ENCODE assay signal across 22 cellular contexts in the genomic region with DNA sequence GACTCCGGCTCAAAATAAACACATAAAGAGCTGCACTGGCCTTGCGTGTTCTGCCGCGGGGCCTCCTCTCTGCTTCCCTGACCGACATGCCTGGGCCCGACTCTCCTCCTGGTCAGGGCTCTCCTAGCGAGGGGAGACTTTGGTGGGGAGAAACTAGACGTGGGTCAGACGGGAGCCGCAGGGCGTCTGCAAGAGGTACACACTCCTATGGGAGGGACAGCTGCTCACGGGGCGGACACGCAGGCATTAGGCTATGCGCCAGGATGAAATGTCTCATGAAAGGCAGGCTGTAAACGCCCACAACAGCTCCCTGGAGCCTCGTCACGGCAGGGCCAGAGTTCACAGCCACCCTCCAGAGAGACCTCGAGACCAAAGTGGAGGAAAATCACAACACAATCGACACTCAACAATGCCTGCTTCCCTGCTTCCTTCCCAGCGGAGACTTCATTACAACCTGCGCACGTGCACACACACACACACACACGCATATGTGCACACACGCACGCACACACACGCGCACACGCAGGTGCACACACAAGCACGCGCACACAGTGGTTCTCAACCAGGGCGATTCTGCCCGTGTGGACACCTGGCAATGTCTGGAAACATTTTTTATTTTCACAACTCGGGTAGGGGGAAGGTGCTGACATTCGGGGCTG. TPM values are rescaled to one million over a fixed set of nuclear protein-coding genes. Genes with fewer than 3 reads are reported as not detected.
A peak's percentile ranks its signal among the peaks of the same experiment; 100 is the strongest.
DNase-seq lines count a peak whose midpoint lies in the region; ATAC-seq and TF ChIP-seq lines count a peak whose summit lies in the region.
"Had no signal": no experiment of that assay in that cellular context is flagged by ENCODE, and none has a peak within 500 bp of the region (broad histone marks: within the 10 kb centered on the region; RNA-seq: fewer than 3 reads in every experiment).

No MANE protein-coding gene starts in this region.

- H2AFZ ChIP-seq in mammary epithelial cell (ENCODE audit: low read depth, low read length), result peak overlapping the region; percentile 35

- BruUV-seq in mammary epithelial cell (replicated peaks; lab: Mats Ljungman, UMichigan), result no TSS peak

- H3K9ac ChIP-seq in mammary epithelial cell (ENCODE audit: insufficient read depth, low read length), result no peak overlapping the region

- peaks cover 6% of the 10 kb centered on the region for H3K79me2 ChIP-seq in mammary epithelial cell (ENCODE audit: insufficient read depth, low read length)

- DNase-seq in mammary epithelial cell, result peak; percentile 64
- no peak for DNase-seq in breast epithelium (ENCODE audit: low spot score in 2 of 2)
- DNase-seq in RWPE1 (ENCODE audit: low spot score), result peak; percentile 42
- peak; percentile 27 for DNase-seq in fibroblast of villous mesenchyme (ENCODE audit: low read depth)
- DNase-seq in transverse colon, result peak; percentile 55
- no peak for DNase-seq in activated CD8-positive, alpha-beta memory T cell treated with anti-CD3 and anti-CD28 coated beads, Interleukin-2, amount 50 U/mL, for 4 hours
- DNase-seq in GF-D8 (lab: John Stamatoyannopoulos, UW), result no peak
- DNase-seq in Right ventricle myocardium inferior (ENCODE audit: missing footprints), result no peak
- DNase-seq: activated CD4-positive, alpha-beta T cell treated with anti-CD3 and anti-CD28 coated beads, Interleukin-2, amount 50 U/mL, for 4 hours; activated CD8-positive, alpha-beta memory T cell treated with anti-CD3 and anti-CD28 coated beads, Interleukin-2, amount 50 U/mL, for 48 hours; activated effector memory CD4-positive, alpha-beta T cell treated with Interleukin-2 at 50 U/mL for 16 hours; effector memory CD4-positive, alpha-beta T cell; KBM-7; NCI-H1694; NCI-H446; ovary; right cardiac atrium; stomach; upper lobe of right lung had no signal

- in situ Hi-C loops in mammary epithelial cell (cut with MboI; ENCODE audit: low sequenced_read_pairs in 2 of 2) (no loop called here), transverse colon (cut with MboI; ENCODE audit: low pct_ligation_motif_present in 1 of 4, low pct_unique_long_range_greater_than_20kb in 1 of 4, low sequenced_read_pairs in 3 of 4) (no loop called here)

- ATAC-seq in Right ventricle myocardium inferior, result no peak
- ATAC-seq: HCT116, right cardiac atrium, upper lobe of right lung had no signal

- H3K27ac ChIP-seq in mammary epithelial cell (ENCODE audit: insufficient read depth, low read depth, low read length) (no peak overlapping the region), breast epithelium (no peak overlapping the region), RWPE1 (peak overlapping the region; percentile 63), transverse colon (no peak overlapping the region)
- H3K27ac ChIP-seq: ovary, Peyer's patch, SK-N-MC, stomach, upper lobe of right lung had no signal

- TF ChIP-seq POLR2A in breast epithelium (IDR thresholded peaks at IDR 0.05) (no peak), transverse colon (IDR thresholded peaks at IDR 0.05) (no peak)

- H3K36me3 ChIP-seq in mammary epithelial cell (ENCODE audit: insufficient read depth, low read length), result no peaks in the 10 kb centered on the region
- H3K36me3 ChIP-seq in breast epithelium, result no peaks in the 10 kb centered on the region
- no peaks in the 10 kb centered on the region for H3K36me3 ChIP-seq in transverse colon
- H3K36me3 ChIP-seq: ovary had no signal

- peaks cover 2% of the 10 kb centered on the region for H4K20me1 ChIP-seq in mammary epithelial cell (ENCODE audit: insufficient read depth, low read length)

- no peak overlapping the region for H3K4me3 ChIP-seq in mammary epithelial cell (replicated peaks in 1 of 3; ENCODE audit: insufficient read depth in 1 of 3, low read depth in 2 of 3, low read length in 3 of 3)
- H3K4me3 ChIP-seq in breast epithelium, result no peak overlapping the region
- H3K4me3 ChIP-seq in fibroblast of villous mesenchyme (ENCODE audit: low read depth, low read length), result no peak overlapping the region
- no peak overlapping the region for H3K4me3 ChIP-seq in transverse colon
- H3K4me3 ChIP-seq: ovary, Peyer's patch, SK-N-MC, stomach, upper lobe of right lung had no signal

- no peak overlapping the region for H3K4me2 ChIP-seq in mammary epithelial cell (ENCODE audit: insufficient read depth, low read depth, low read length)

- dilution Hi-C loops in mammary epithelial cell (cut with HindIII; ENCODE audit: low sequenced_read_pairs), result loop anchor here (10.0 kb wide), 3 partner anchors 91 to 739 kb away; no protein-coding TSS in a partner anchor

- no peak for TF ChIP-seq EP300 in transverse colon (IDR thresholded peaks at IDR 0.05; ENCODE audit: low read depth)

- H3K9me3 ChIP-seq in mammary epithelial cell (replicated peaks; ENCODE audit: insufficient read depth, low read length) (peaks cover 2% of the 10 kb centered on the region), breast epithelium (no peaks in the 10 kb centered on the region), transverse colon (no peaks in the 10 kb centered on the region)
- H3K9me3 ChIP-seq: ovary, Peyer's patch, stomach, upper lobe of right lung had no signal

- no peaks in the 10 kb centered on the region for H3K27me3 ChIP-seq in mammary epithelial cell (ENCODE audit: insufficient read depth, low read length)
- H3K27me3 ChIP-seq in breast epithelium, result no peaks in the 10 kb centered on the region
- H3K27me3 ChIP-seq in transverse colon, result no peaks in the 10 kb centered on the region
- H3K27me3 ChIP-seq: ovary, Peyer's patch, upper lobe of right lung had no signal

- CTCF ChIA-PET in mammary epithelial cell (lab: Charles Lee; ENCODE audit: low non-redundant PET) (no interaction called here), RWPE1 (lab: Yijun Ruan, JAX) (interaction anchor here (0.6 kb wide), 1 partner anchor 87 kb away, joined by 3 read pairs; no protein-coding TSS in a partner anchor)

- POLR2A ChIA-PET in RWPE1 (lab: Yijun Ruan, JAX; ENCODE audit: low non-redundant PET), result no interaction called here

- 41% methylated on average over 35 of the region's 35 CpGs for WGBS in mammary epithelial cell (ENCODE audit: low coverage, missing lambda C conversion rate)
- 72% methylated on average over 35 of the region's 35 CpGs; no CpG with 5 or more reads in 1 of the 2 donors for WGBS in transverse colon (ENCODE audit: low coverage in 1 of 2), 2 donors

- intact Hi-C loops in mammary epithelial cell (cut with micrococcal nuclease) (no loop called here), breast epithelium (cut with DNase I; ENCODE audit: low total_unique reads) (no loop called here), transverse colon (cut with DNase I; ENCODE audit: low total_unique reads) (no loop called here), Right ventricle myocardium inferior (cut with DNase I) (no loop called here)

- no peak for TF ChIP-seq CTCF in mammary epithelial cell (conservative IDR thresholded peaks at IDR 0.05 in 1 of 2, IDR thresholded peaks at IDR 0.05 in 1 of 2; ENCODE audit: extremely low read depth in 1 of 2, insufficient read depth in 1 of 2, low read depth in 1 of 2, low read length in 2 of 2)
- TF ChIP-seq CTCF in breast epithelium (IDR thresholded peaks at IDR 0.05), result no peak
- no peak for TF ChIP-seq CTCF in RWPE1 (conservative IDR thresholded peaks at IDR 0.05; ENCODE audit: low read depth)
- no peak for TF ChIP-seq CTCF in fibroblast of villous mesenchyme (IDR thresholded peaks at IDR 0.05; ENCODE audit: insufficient read depth, low read depth, low read length)
- TF ChIP-seq CTCF in transverse colon (IDR thresholded peaks at IDR 0.05), result no peak

- H3K4me1 ChIP-seq in mammary epithelial cell (ENCODE audit: insufficient read depth, low read length) (peaks cover 8% of the 10 kb centered on the region), breast epithelium (no peaks in the 10 kb centered on the region), transverse colon (peaks cover 1 to 10% (median 3%) of the 10 kb centered on the region in 4 donors)
- H3K4me1 ChIP-seq: upper lobe of right lung had no signal

RNA-seq across cellular contexts. Expression of gene SLC39A3, which starts 5.8 kb away (rescaled TPM):
- 10 to 100 TPM; 32.6 to 34.7 TPM for total RNA-seq in mammary epithelial cell
- 24.8 TPM for polyA plus RNA-seq in mammary epithelial cell
- 46.4 TPM for polyA minus RNA-seq in mammary epithelial cell
- total RNA-seq in breast epithelium, result 10 to 100 TPM; 23.8 to 36.1 (median 27.2) TPM
- 25.9 and 37.0 TPM in 2 replicates for total RNA-seq in fibroblast of villous mesenchyme
- total RNA-seq in transverse colon, result 10 to 100 TPM; 10.1 to 40.4 (median 24.7) TPM
- 24.5 TPM for total RNA-seq in Right ventricle myocardium inferior

RNA-seq across cellular contexts. Expression of gene DIRAS1, which starts 12.9 kb away (rescaled TPM):
- total RNA-seq in mammary epithelial cell (1 to 10 TPM in 1 of 2 donors, under 1 TPM in 1; 0.42 to 4.3 TPM), breast epithelium (1 to 10 TPM in 2 of 3 donors, under 1 TPM in 1; 0.64 to 3.7 (median 3.6) TPM), fibroblast of villous mesenchyme (under 0.01 and 0.32 TPM in 2 replicates), transverse colon (1 to 10 TPM in 1 of 4 donors, under 1 TPM in 2, not detected in 1; 0.41 to 1.4 (median 0.64) TPM), Right ventricle myocardium inferior (200 TPM)
- polyA plus RNA-seq in mammary epithelial cell, result 0.09 TPM
- polyA minus RNA-seq in mammary epithelial cell, result not detected

RNA-seq across cellular contexts. Expression of gene GNG7, which starts 31.6 kb away (rescaled TPM):
- total RNA-seq in mammary epithelial cell, result under 1 TPM in 1 of 2 donors, not detected in 1; under 0.01 TPM
- 0.02 TPM for polyA plus RNA-seq in mammary epithelial cell
- polyA minus RNA-seq in mammary epithelial cell, result not detected
- total RNA-seq in breast epithelium, result 1 to 10 TPM; 1.6 to 7.8 (median 4.3) TPM
- total RNA-seq in fibroblast of villous mesenchyme, result under 0.01 TPM in 1 of 2 replicates, not detected in the other
- 10 to 100 TPM in 1 of 4 donors, 1 to 10 TPM in 3; 1.6 to 13.1 (median 4.0) TPM for total RNA-seq in transverse colon
- 26.7 TPM for total RNA-seq in Right ventricle myocardium inferior

RNA-seq across cellular contexts. Expression of gene SGTA, which starts 49.0 kb away (rescaled TPM):
- total RNA-seq in mammary epithelial cell (10 to 100 TPM; 52.5 to 71.3 TPM), breast epithelium (10 to 100 TPM; 40.3 to 45.2 (median 42.1) TPM), fibroblast of villous mesenchyme (44.5 and 50.9 TPM in 2 replicates), transverse colon (10 to 100 TPM; 37.0 to 66.6 (median 47.5) TPM), Right ventricle myocardium inferior (64.3 TPM)
- 101 TPM for polyA plus RNA-seq in mammary epithelial cell
- 132 TPM for polyA minus RNA-seq in mammary epithelial cell

RNA-seq across cellular contexts. Expression of gene THOP1, which starts 51.2 kb away (rescaled TPM):
- total RNA-seq in mammary epithelial cell (10 to 100 TPM; 63.7 to 100.0 TPM), breast epithelium (10 to 100 TPM; 26.2 to 40.0 (median 39.1) TPM), fibroblast of villous mesenchyme (65.7 and 72.5 TPM in 2 replicates), transverse colon (100 to 1,000 TPM in 1 of 4 donors, 10 to 100 TPM in 3; 32.9 to 149 (median 42.0) TPM), Right ventricle myocardium inferior (54.8 TPM)
- polyA plus RNA-seq in mammary epithelial cell, result 94.8 TPM
- 130 TPM for polyA minus RNA-seq in mammary epithelial cell

Comparison
In these comparisons a context has a peak if more than half of its experiments do, and no peak if none do; other contexts are left out.
1. DNase-seq: peak in mammary epithelial cell (single experiment), RWPE1 (single experiment), fibroblast of villous mesenchyme (single experiment) and transverse colon (single experiment); none in breast epithelium (0 of 2), activated CD8-positive, alpha-beta memory T cell treated with anti-CD3 and anti-CD28 coated beads, Interleukin-2, amount 50 U/mL, for 4 hours (single experiment), GF-D8 (single experiment) and Right ventricle myocardium inferior (single experiment).
2. RNA of gene DIRAS1, which starts 12.9 kb away (total RNA-seq): 200 TPM in Right ventricle myocardium inferior (single experiment); 0.42 to 4.3 TPM in mammary epithelial cell, 0.64 to 3.7 TPM in breast epithelium, 0.41 to 1.4 TPM in transverse colon and under 0.01 to 0.32 TPM in fibroblast of villous mesenchyme; every median in the first group is over 10 times any median in the second.